In genomic region chr6:80489911-80490635, GRCh38 we compare ENCODE assay signal across 18 cellular contexts.
DNase-seq lines count a peak whose midpoint lies in the region; ATAC-seq and TF ChIP-seq lines count a peak whose summit lies in the region.
"Had no signal": no experiment of that assay in that cellular context is flagged by ENCODE, and none has a peak within 500 bp of the region (broad histone marks: within the 10 kb centered on the region; RNA-seq: fewer than 3 reads in every experiment).

No MANE protein-coding gene starts in this region.

- ATAC-seq in DND-41 (ENCODE audit: insufficient read depth, low read depth), result peak; percentile 71; the same call in 2 of the 3 replicates
- ATAC-seq in GM21717 (IDR thresholded peaks at IDR 0.05; ENCODE audit: unreplicated experiment), result no peak
- ATAC-seq: upper lobe of right lung had no signal

- TF ChIP-seq CTCF in DND-41 (IDR thresholded peaks at IDR 0.05; ENCODE audit: borderline replicate concordance, extremely low read depth, low read length, poor library complexity, severe bottlenecking) (no peak), epithelial cell of esophagus (IDR thresholded peaks at IDR 0.05; ENCODE audit: insufficient read depth, low read depth, low read length, missing control alignments) (no peak)

- no peaks in the 10 kb centered on the region for H3K36me3 Mint-ChIP-seq in activated CD4-positive, alpha-beta memory T cell treated with anti-CD3 and anti-CD28 coated beads, Interleukin-2, amount 10 ng/mL, durations not matched to agents 7 days and 5 days (ENCODE audit: low read depth)

- H2AFZ ChIP-seq in DND-41 (ENCODE audit: low read depth, low read length), result no peak overlapping the region

- H3K9me3 Mint-ChIP-seq in activated CD4-positive, alpha-beta memory T cell treated with anti-CD3 and anti-CD28 coated beads, Interleukin-2, amount 10 ng/mL, durations not matched to agents 7 days and 5 days, result no peaks in the 10 kb centered on the region
- H3K9me3 Mint-ChIP-seq: activated CD4-positive, alpha-beta T cell treated with anti-CD3 and anti-CD28 coated beads, Interleukin-2, amount 10 ng/mL, durations not matched to agents 24 days and 14 days had no signal

- no peak overlapping the region for H3K4me3 Mint-ChIP-seq in activated CD4-positive, alpha-beta memory T cell treated with anti-CD3 and anti-CD28 coated beads, Interleukin-2, amount 10 ng/mL, durations not matched to agents 7 days and 5 days
- H3K4me3 Mint-ChIP-seq: activated CD4-positive, alpha-beta T cell treated with anti-CD3 and anti-CD28 coated beads, Interleukin-2, amount 10 ng/mL, durations not matched to agents 24 days and 14 days had no signal

- POLR2A ChIA-PET in HEK293T (lab: Yijun Ruan, JAX), result no interaction called here
- POLR2A ChIA-PET in activated CD4-positive, alpha-beta memory T cell treated with anti-CD3 and anti-CD28 coated beads, Interleukin-2, amount 10 ng/mL, durations not matched to agents 7 days and 5 days (lab: Charles Lee), result no interaction called here

- H3K27me3 Mint-ChIP-seq in activated CD4-positive, alpha-beta memory T cell treated with anti-CD3 and anti-CD28 coated beads, Interleukin-2, amount 10 ng/mL, durations not matched to agents 7 days and 5 days, result no peaks in the 10 kb centered on the region
- H3K27me3 Mint-ChIP-seq: activated CD4-positive, alpha-beta T cell treated with anti-CD3 and anti-CD28 coated beads, Interleukin-2, amount 10 ng/mL, durations not matched to agents 24 days and 14 days had no signal

- H3K4me3 ChIP-seq in DND-41 (ENCODE audit: low read depth in 1 of 2, low read length in 2 of 2), result no peak overlapping the region
- no peak overlapping the region for H3K4me3 ChIP-seq in epithelial cell of esophagus (ENCODE audit: low read length)
- H3K4me3 ChIP-seq: MG63, upper lobe of right lung had no signal

- H3K4me1 ChIP-seq in DND-41 (ENCODE audit: insufficient read depth, low read length), result no peaks in the 10 kb centered on the region
- H3K4me1 ChIP-seq: upper lobe of right lung had no signal

- H3K36me3 ChIP-seq in DND-41 (ENCODE audit: insufficient read depth, low read length), result no peaks in the 10 kb centered on the region
- H3K36me3 ChIP-seq: MG63, upper lobe of right lung had no signal

- H3K9me3 ChIP-seq in DND-41 (ENCODE audit: insufficient read depth, low read length, severe bottlenecking), result no peaks in the 10 kb centered on the region
- H3K9me3 ChIP-seq: MG63, upper lobe of right lung had no signal

- H3K4me1 Mint-ChIP-seq in activated CD4-positive, alpha-beta memory T cell treated with anti-CD3 and anti-CD28 coated beads, Interleukin-2, amount 10 ng/mL, durations not matched to agents 7 days and 5 days, result no peaks in the 10 kb centered on the region
- H3K4me1 Mint-ChIP-seq: activated CD4-positive, alpha-beta T cell treated with anti-CD3 and anti-CD28 coated beads, Interleukin-2, amount 10 ng/mL, durations not matched to agents 24 days and 14 days had no signal

- H3K79me2 ChIP-seq in DND-41 (ENCODE audit: insufficient read depth, low read length), result no peaks in the 10 kb centered on the region

- H3K9ac ChIP-seq in DND-41 (ENCODE audit: low read depth, low read length), result no peak overlapping the region

- H3K27ac Mint-ChIP-seq in activated CD4-positive, alpha-beta memory T cell treated with anti-CD3 and anti-CD28 coated beads, Interleukin-2, amount 10 ng/mL, durations not matched to agents 7 days and 5 days, result no peak overlapping the region
- H3K27ac Mint-ChIP-seq: activated CD4-positive, alpha-beta T cell treated with anti-CD3 and anti-CD28 coated beads, Interleukin-2, amount 10 ng/mL, durations not matched to agents 24 days and 14 days had no signal

- DNase-seq in DND-41 (peak; percentile 9), HEK293T (ENCODE audit: extremely low spot score) (no peak), M059J (ENCODE audit: low read depth) (peak; percentile 60), epithelial cell of esophagus (ENCODE audit: low read depth) (peak; percentile 28), A172 (ENCODE audit: low spot score) (no peak), AG20443 (ENCODE audit: low spot score) (no peak)
- no peak for DNase-seq in activated CD4-positive, alpha-beta memory T cell treated with anti-CD3 and anti-CD28 coated beads, Interleukin-2, amount 10 ng/mL, durations not matched to agents 7 days and 5 days
- DNase-seq: activated CD4-positive, alpha-beta T cell treated with anti-CD3 and anti-CD28 coated beads, Interleukin-2, amount 10 ng/mL, durations not matched to agents 24 days and 14 days; EL; MG63; NCI-H1436 treated with DMSO at 0.1 percent for 48 hours; NCI-H526; SHP77 treated with DMSO at 0.1 percent for 48 hours; stimulated activated CD4-positive, alpha-beta T cell treated with anti-CD3 and anti-CD28 coated beads, Interleukin-4, amount 100 ng/mL, for 24 hours; T-helper 1 cell; upper lobe of right lung had no signal

- CTCF ChIA-PET in HEK293T (lab: Yijun Ruan, JAX), result no interaction called here
- CTCF ChIA-PET in activated CD4-positive, alpha-beta memory T cell treated with anti-CD3 and anti-CD28 coated beads, Interleukin-2, amount 10 ng/mL, durations not matched to agents 7 days and 5 days (lab: Charles Lee), result no interaction called here

- H3K4me2 ChIP-seq in DND-41 (ENCODE audit: insufficient read depth, low read length), result no peak overlapping the region

- no peaks in the 10 kb centered on the region for H4K20me1 ChIP-seq in DND-41 (ENCODE audit: insufficient read depth, low read length)

- H3K27ac ChIP-seq in DND-41 (ENCODE audit: low read length), result no peak overlapping the region
- H3K27ac ChIP-seq: HL-60, upper lobe of right lung had no signal

- no peaks in the 10 kb centered on the region for H3K27me3 ChIP-seq in DND-41 (ENCODE audit: insufficient read depth, low read length, poor library complexity)
- H3K27me3 ChIP-seq: MG63, upper lobe of right lung had no signal

TF ChIP-seq in HEK293T, 16 proteins besides CTCF, POLR2A, EP300 and RAD21:
- TF ChIP-seq ELF4 (IDR thresholded peaks at IDR 0.05) (no peak), L3MBTL2 (conservative IDR thresholded peaks at IDR 0.05) (no peak), TARDBP (IDR thresholded peaks at IDR 0.05) (no peak), PKNOX1 (IDR thresholded peaks at IDR 0.05) (peak; percentile 16; the same call in 1 of the 2 replicates), LEF1 (IDR thresholded peaks at IDR 0.05; ENCODE audit: borderline replicate concordance) (no peak), FOXK2 (IDR thresholded peaks at IDR 0.05) (no peak), HDGF (IDR thresholded peaks at IDR 0.05; ENCODE audit: borderline replicate concordance) (no peak)

Comparison
In these comparisons a context has a peak if more than half of its experiments do, and no peak if none do; other contexts are left out.
1. DNase-seq: peak in DND-41 (single experiment), M059J (single experiment) and epithelial cell of esophagus (single experiment); none in HEK293T (single experiment), A172 (single experiment), activated CD4-positive, alpha-beta memory T cell treated with anti-CD3 and anti-CD28 coated beads, Interleukin-2, amount 10 ng/mL, durations not matched to agents 7 days and 5 days (single experiment) and AG20443 (single experiment).